19 cellular contexts compared by ENCODE assay signal in genomic region chr2:38522754-38523349, GRCh38.
DNase-seq lines count a peak whose midpoint lies in the region; ATAC-seq and TF ChIP-seq lines count a peak whose summit lies in the region.
"Had no signal": no experiment of that assay in that cellular context is flagged by ENCODE, and none has a peak within 500 bp of the region (broad histone marks: within the 10 kb centered on the region; RNA-seq: fewer than 3 reads in every experiment).

No MANE protein-coding gene starts in this region.

- H4K91ac ChIP-seq in neuronal stem cell (ENCODE audit: low read depth, low read length, poor library complexity), result no peak overlapping the region

- intact Hi-C loops in activated CD8-positive, alpha-beta T cell treated with anti-CD3 and anti-CD28 coated beads for 36 hours (cut with micrococcal nuclease), result no loop called here
- intact Hi-C loops in CD14-positive monocyte (cut with micrococcal nuclease), result no loop called here

- no peak overlapping the region for H2BK15ac ChIP-seq in neuronal stem cell (ENCODE audit: low read length)

- no peak overlapping the region for H3K27ac Mint-ChIP-seq in activated CD8-positive, alpha-beta T cell treated with anti-CD3 and anti-CD28 coated beads for 36 hours
- H3K27ac Mint-ChIP-seq in CD14-positive monocyte, result no peak overlapping the region
- H3K27ac Mint-ChIP-seq: activated naive CD4-positive, alpha-beta T cell treated with anti-CD3 and anti-CD28 coated beads, Interleukin-2, amount 50 U/mL, for 72 hours; activated T-helper 1 cell treated with anti-CD3 and anti-CD28 coated beads, Interleukin-12 subunit alpha, Interleukin-12 subunit beta, Interleukin-2, Interleukin-4 antibody, amounts not matched to agents 30 ng/mL and 10 ng/mL and 1 ng/mL, durations not matched to agents 14 hours and 24 hours and 36 hours; stimulated activated effector memory CD8-positive, alpha-beta T cell treated with anti-CD3 and anti-CD28 coated beads, Interleukin-12 subunit alpha, Interleukin-12 subunit beta, amount 100 ng/mL, for 72 hours had no signal

- H2BK5ac ChIP-seq in neuronal stem cell (ENCODE audit: low read length), result no peak overlapping the region

- no peak overlapping the region for H3K14ac ChIP-seq in neuronal stem cell (ENCODE audit: low read length)

- no peak overlapping the region for H3K4me3 ChIP-seq in neuronal stem cell (ENCODE audit: low read length in 2 of 2)
- H3K4me3 ChIP-seq: SK-N-MC, transverse colon had no signal

- TF ChIP-seq CTCF in activated CD8-positive, alpha-beta T cell treated with anti-CD3 and anti-CD28 coated beads for 36 hours (IDR thresholded peaks at IDR 0.05), result no peak
- no peak for TF ChIP-seq CTCF in CD14-positive monocyte (IDR thresholded peaks at IDR 0.05)

- no peak overlapping the region for H3K23ac ChIP-seq in neuronal stem cell (ENCODE audit: low read depth, low read length, poor library complexity)

- no peak overlapping the region for H2BK120ac ChIP-seq in neuronal stem cell (ENCODE audit: low read depth, low read length)

- no peaks in the 10 kb centered on the region for H3K79me1 ChIP-seq in neuronal stem cell (ENCODE audit: low read depth, low read length)

- H3K9me3 ChIP-seq in neuronal stem cell (replicated peaks in 1 of 2; ENCODE audit: control insufficient read depth in 2 of 2, insufficient read depth in 1 of 2, low read depth in 1 of 2, low read length in 2 of 2), result no peaks in the 10 kb centered on the region
- H3K9me3 ChIP-seq: transverse colon had no signal

- no peak overlapping the region for H3K9ac ChIP-seq in neuronal stem cell (ENCODE audit: low read depth, low read length, poor library complexity)

- no peaks in the 10 kb centered on the region for H3K36me3 Mint-ChIP-seq in activated CD8-positive, alpha-beta T cell treated with anti-CD3 and anti-CD28 coated beads for 36 hours (ENCODE audit: low read depth)
- H3K36me3 Mint-ChIP-seq in CD14-positive monocyte, result peaks cover 0 to 2% of the 10 kb centered on the region in 2 donors
- H3K36me3 Mint-ChIP-seq: activated naive CD4-positive, alpha-beta T cell treated with anti-CD3 and anti-CD28 coated beads, Interleukin-2, amount 50 U/mL, for 72 hours; stimulated activated effector memory CD8-positive, alpha-beta T cell treated with anti-CD3 and anti-CD28 coated beads, Interleukin-12 subunit alpha, Interleukin-12 subunit beta, amount 100 ng/mL, for 72 hours had no signal

- no peak overlapping the region for H4K8ac ChIP-seq in neuronal stem cell (ENCODE audit: low read depth, low read length)

- no peaks in the 10 kb centered on the region for H3K4me1 Mint-ChIP-seq in activated CD8-positive, alpha-beta T cell treated with anti-CD3 and anti-CD28 coated beads for 36 hours (ENCODE audit: low read depth)
- H3K4me1 Mint-ChIP-seq in CD14-positive monocyte, result peaks cover under 1% of the 10 kb centered on the region
- H3K4me1 Mint-ChIP-seq: stimulated activated effector memory CD8-positive, alpha-beta T cell treated with anti-CD3 and anti-CD28 coated beads, Interleukin-12 subunit alpha, Interleukin-12 subunit beta, amount 100 ng/mL, for 72 hours had no signal

- DNase-seq in COLO668 (lab: John Stamatoyannopoulos, UW; ENCODE audit: unreplicated experiment) (peak; percentile 27), DMS79 treated with DMSO at 0.1 percent for 48 hours (lab: John Stamatoyannopoulos, UW) (peak; percentile 72), NCI-H82 (lab: John Stamatoyannopoulos, UW) (peak; percentile 64), neuronal stem cell (ENCODE audit: low spot score) (no peak), CD14-positive monocyte (ENCODE audit: low spot score) (no peak)
- DNase-seq in activated CD8-positive, alpha-beta T cell treated with anti-CD3 and anti-CD28 coated beads for 36 hours, result no peak
- DNase-seq: activated CD4-positive, alpha-beta T cell treated with anti-CD3 and anti-CD28 coated beads for 1 hour; cerebellar nuclear complex; effector CD8-positive, alpha-beta T cell; GDM1; glutamatergic neuron; GOT3; NCI-H187 treated with DMSO at 0.1 percent for 48 hours; transverse colon had no signal

- ATAC-seq in HG02981 (IDR thresholded peaks at IDR 0.05; ENCODE audit: unreplicated experiment), result no peak
- no peak for ATAC-seq in activated CD8-positive, alpha-beta T cell treated with anti-CD3 and anti-CD28 coated beads for 36 hours
- ATAC-seq: activated naive CD4-positive, alpha-beta T cell treated with anti-CD3 and anti-CD28 coated beads, Interleukin-2, amount 50 U/mL, for 72 hours; stimulated activated effector memory CD8-positive, alpha-beta T cell treated with anti-CD3 and anti-CD28 coated beads, Interleukin-12 subunit alpha, Interleukin-12 subunit beta, amount 100 ng/mL, for 72 hours had no signal

- CTCF ChIA-PET in activated CD8-positive, alpha-beta T cell treated with anti-CD3 and anti-CD28 coated beads for 36 hours (lab: Charles Lee), result interaction anchor here (1.4 to 1.9 kb wide), 3 partner anchors 13 to 207 kb away, joined by 3 to 8 read pairs (median 5); no protein-coding TSS in a partner anchor

- H3K4me3 Mint-ChIP-seq in activated CD8-positive, alpha-beta T cell treated with anti-CD3 and anti-CD28 coated beads for 36 hours, result no peak overlapping the region
- H3K4me3 Mint-ChIP-seq in CD14-positive monocyte, result no peak overlapping the region
- H3K4me3 Mint-ChIP-seq: activated T-helper 1 cell treated with anti-CD3 and anti-CD28 coated beads, Interleukin-12 subunit alpha, Interleukin-12 subunit beta, Interleukin-2, Interleukin-4 antibody, amounts not matched to agents 30 ng/mL and 10 ng/mL and 1 ng/mL, durations not matched to agents 14 hours and 24 hours and 36 hours; stimulated activated effector memory CD8-positive, alpha-beta T cell treated with anti-CD3 and anti-CD28 coated beads, Interleukin-12 subunit alpha, Interleukin-12 subunit beta, amount 100 ng/mL, for 72 hours had no signal

- H3K4me2 ChIP-seq in neuronal stem cell (ENCODE audit: insufficient read depth, low read length, poor library complexity, severe bottlenecking), result no peak overlapping the region

- no peak overlapping the region for H3K4ac ChIP-seq in neuronal stem cell (ENCODE audit: low read length)

- H2BK12ac ChIP-seq in neuronal stem cell (ENCODE audit: low read length), result no peak overlapping the region

- WGBS in neuronal stem cell (ENCODE audit: extremely low coverage in 2 of 2, insufficient read length in 2 of 2, insufficient replicate concordance in 1 of 2), 2 donors, result no CpG with 5 or more reads among the region's 10 CpGs

- H2AK5ac ChIP-seq in neuronal stem cell (ENCODE audit: low read depth, low read length), result no peak overlapping the region

- H3K36me3 ChIP-seq in neuronal stem cell (replicated peaks in 1 of 2; ENCODE audit: control insufficient read depth in 2 of 2, insufficient read depth in 2 of 2, low read length in 2 of 2), result no peaks in the 10 kb centered on the region
- H3K36me3 ChIP-seq: transverse colon had no signal

- H2AFZ ChIP-seq in neuronal stem cell (ENCODE audit: low read length), result peak overlapping the region; percentile 24

- no peak overlapping the region for H3K27ac ChIP-seq in neuronal stem cell (replicated peaks; ENCODE audit: low read length)
- H3K27ac ChIP-seq: SK-N-MC, transverse colon had no signal

- peaks cover 14% of the 10 kb centered on the region for H3K27me3 Mint-ChIP-seq in activated CD8-positive, alpha-beta T cell treated with anti-CD3 and anti-CD28 coated beads for 36 hours
- H3K27me3 Mint-ChIP-seq in CD14-positive monocyte (ENCODE audit: low read depth in 3 of 3), result peaks cover 24 to 38% (median 33%) of the 10 kb centered on the region in 3 donors

- peaks cover 0 to 9% of the 10 kb centered on the region in 2 donors for H3K4me1 ChIP-seq in neuronal stem cell (ENCODE audit: control insufficient read depth in 2 of 2, insufficient read depth in 1 of 2, low read depth in 1 of 2, low read length in 2 of 2)
- H3K4me1 ChIP-seq: transverse colon had no signal

- H3K9me3 Mint-ChIP-seq in activated CD8-positive, alpha-beta T cell treated with anti-CD3 and anti-CD28 coated beads for 36 hours, result no peaks in the 10 kb centered on the region
- peaks cover 0 to 1% (median 0%) of the 10 kb centered on the region in 7 donors for H3K9me3 Mint-ChIP-seq in CD14-positive monocyte
- H3K9me3 Mint-ChIP-seq: activated naive CD4-positive, alpha-beta T cell treated with anti-CD3 and anti-CD28 coated beads, Interleukin-2, amount 50 U/mL, for 72 hours; activated T-helper 1 cell treated with anti-CD3 and anti-CD28 coated beads, Interleukin-12 subunit alpha, Interleukin-12 subunit beta, Interleukin-2, Interleukin-4 antibody, amounts not matched to agents 30 ng/mL and 10 ng/mL and 1 ng/mL, durations not matched to agents 14 hours and 24 hours and 36 hours; stimulated activated effector memory CD8-positive, alpha-beta T cell treated with anti-CD3 and anti-CD28 coated beads, Interleukin-12 subunit alpha, Interleukin-12 subunit beta, amount 100 ng/mL, for 72 hours had no signal

- no peak overlapping the region for H3K18ac ChIP-seq in neuronal stem cell (ENCODE audit: low read length)

- peaks cover 0 to 51% (median 0%) of the 10 kb centered on the region in 3 experiments for H3K27me3 ChIP-seq in neuronal stem cell (ENCODE audit: control insufficient read depth in 3 of 3, insufficient read depth in 3 of 3, low read depth in 1 of 3, low read length in 3 of 3)

- POLR2A ChIA-PET in activated CD8-positive, alpha-beta T cell treated with anti-CD3 and anti-CD28 coated beads for 36 hours (lab: Charles Lee), result no interaction called here

Comparison
In these comparisons a context has a peak if more than half of its experiments do, and no peak if none do; other contexts are left out.
1. DNase-seq: peak in COLO668 (single experiment), DMS79 treated with DMSO at 0.1 percent for 48 hours (single experiment) and NCI-H82 (single experiment); none in neuronal stem cell (single experiment), activated CD8-positive, alpha-beta T cell treated with anti-CD3 and anti-CD28 coated beads for 36 hours (single experiment) and CD14-positive monocyte (single experiment).